ENCODE assay signal across 17 cellular contexts in genomic region chr6:48134246-48134645, GRCh38. TPM values are rescaled to one million over a fixed set of nuclear protein-coding genes. Genes with fewer than 3 reads are reported as not detected.
"Had no signal": no experiment of that assay in that cellular context is flagged by ENCODE, and none has a peak within 500 bp of the region (broad histone marks: within the 10 kb centered on the region; RNA-seq: fewer than 3 reads in every experiment).

No MANE protein-coding gene starts in this region.

- H3K9me3 ChIP-seq: colonic mucosa, esophagus muscularis mucosa, gastroesophageal sphincter, heart left ventricle, lower lobe of right lung, thyroid gland had no signal

- H3K4me3 ChIP-seq: colonic mucosa, dorsolateral prefrontal cortex, esophagus muscularis mucosa, gastroesophageal sphincter, heart left ventricle, lower lobe of right lung, thyroid gland had no signal

- H3K27ac ChIP-seq: colonic mucosa, dorsolateral prefrontal cortex, esophagus muscularis mucosa, gastroesophageal sphincter, heart left ventricle, lower lobe of right lung, thyroid gland, WERI-Rb-1 had no signal

- H3K4me1 ChIP-seq: colonic mucosa, esophagus muscularis mucosa, gastroesophageal sphincter, heart left ventricle, lower lobe of right lung had no signal

- H3K27me3 ChIP-seq: colonic mucosa, esophagus muscularis mucosa, gastroesophageal sphincter, heart left ventricle, thyroid gland had no signal

- DNase-seq: activated CD4-positive, CD25-positive, alpha-beta regulatory T cell treated with anti-CD3 and anti-CD28 coated beads, Interleukin-2, amount 50 U/mL, for 72 hours; activated T-cell treated with anti-CD3 and anti-CD28 coated beads, Interleukin-2, amount 50 U/mL, for 24 hours; colonic mucosa; dorsolateral prefrontal cortex; heart left ventricle; islet precursor cell; lower lobe of right lung; natural killer cell; stimulated activated CD4-positive, alpha-beta T cell treated with anti-CD3 and anti-CD28 coated beads, Interleukin-12 subunit alpha, Interleukin-12 subunit beta, amount 100 ng/mL, for 4 hours; stimulated activated CD4-positive, alpha-beta T cell treated with anti-CD3 and anti-CD28 coated beads, Interleukin-4, amount 100 ng/mL, for 4 hours; stimulated activated naive CD8-positive, alpha-beta T cell treated with anti-CD3 and anti-CD28 coated beads, Interleukin-15, Interleukin-2, amounts not matched to agents 100 U/mL and 50 U/mL, for 24 hours; T-cell; thyroid gland; WERI-Rb-1 had no signal

- H3K36me3 ChIP-seq: colonic mucosa, esophagus muscularis mucosa, gastroesophageal sphincter, heart left ventricle, lower lobe of right lung, thyroid gland, WERI-Rb-1 had no signal

RNA-seq across cellular contexts. Expression of gene PTCHD4, which starts 23.2 kb away (rescaled TPM):
- total RNA-seq: activated T-helper 17 cell treated with anti-CD3 and anti-CD28 coated beads, Interleukin-2, amount 50 U/mL, for 72 hours; colonic mucosa; natural killer cell; T-cell had no signal
